ENCODE assay signal across 8 cellular contexts in genomic region chr16:50152386-50152806, GRCh38.
DNase-seq lines count a peak whose midpoint lies in the region; ATAC-seq and TF ChIP-seq lines count a peak whose summit lies in the region.

No MANE protein-coding gene starts in this region.

- peak overlapping the region; percentile 66 for H3K4me3 ChIP-seq in LNCaP clone FGC (ENCODE audit: low read depth, low read length)
- peak overlapping the region; percentile 79 to 91 for H3K4me3 ChIP-seq in duodenal mucosa (ENCODE audit: low read depth in 1 of 2, low read length in 2 of 2)
- H3K4me3 ChIP-seq in mucosa of rectum (ENCODE audit: low read length in 2 of 2): peak overlapping the region; percentile 85 to 91

- H3K27ac ChIP-seq in duodenal mucosa (ENCODE audit: low read depth, low read length): peak overlapping the region; percentile 99
- peak overlapping the region; percentile 97 for H3K27ac ChIP-seq in mucosa of rectum (ENCODE audit: low read depth in 2 of 2, low read length in 2 of 2)

- ATAC-seq in GM21825 (IDR thresholded peaks at IDR 0.05; ENCODE audit: unreplicated experiment): peak; percentile 43

- H3K27me3 ChIP-seq in duodenal mucosa (ENCODE audit: control insufficient read depth in 1 of 2, insufficient read depth in 2 of 2, low read length in 2 of 2): no peaks in the 10 kb centered on the region
- no peaks in the 10 kb centered on the region for H3K27me3 ChIP-seq in mucosa of rectum (ENCODE audit: control insufficient read depth in 2 of 2, insufficient read depth in 2 of 2, low read length in 2 of 2)

- H3K9me3 ChIP-seq in duodenal mucosa (ENCODE audit: control insufficient read depth in 1 of 2, low read length in 2 of 2) (no peaks in the 10 kb centered on the region), mucosa of rectum (ENCODE audit: control insufficient read depth in 2 of 2, low read length in 2 of 2) (no peaks in the 10 kb centered on the region)

- H3K36me3 ChIP-seq in duodenal mucosa (ENCODE audit: control insufficient read depth in 1 of 2, insufficient read depth in 2 of 2, low read length in 2 of 2) (no peaks in the 10 kb centered on the region), mucosa of rectum (ENCODE audit: control insufficient read depth in 2 of 2, insufficient read depth in 2 of 2, low read length in 2 of 2) (no peaks in the 10 kb centered on the region)

- H3K4me1 ChIP-seq in duodenal mucosa (ENCODE audit: control insufficient read depth in 1 of 2, insufficient read depth in 2 of 2, low read length in 2 of 2) (peaks cover 12 to 27% of the 10 kb centered on the region in 2 donors), mucosa of rectum (ENCODE audit: control insufficient read depth in 2 of 2, insufficient read depth in 2 of 2, low read length in 2 of 2) (peaks cover 8 to 25% of the 10 kb centered on the region in 2 donors)

- DNase-seq in GF-D8 (lab: John Stamatoyannopoulos, UW) (peak; percentile 60), LNCaP clone FGC (ENCODE audit: low read depth) (no peak), NCI-H446 treated with DMSO at 0.1 percent for 48 hours (lab: John Stamatoyannopoulos, UW) (no peak)
- peak; percentile 47 to 66 for DNase-seq in activated CD4-positive, alpha-beta T cell treated with anti-CD3 and anti-CD28 coated beads, Interleukin-2, amount 50 U/mL, for 24 hours (ENCODE audit: low read depth in 1 of 2, low spot score in 1 of 2)
- DNase-seq in stimulated activated CD8-positive, alpha-beta memory T cell treated with anti-CD3 and anti-CD28 coated beads, Interleukin-7, amount 100 ng/mL, for 4 hours (ENCODE audit: low read depth in 2 of 2): peak; percentile 30 to 55

- H3K9ac ChIP-seq in duodenal mucosa (ENCODE audit: low read depth in 1 of 2, low read length in 2 of 2) (peak overlapping the region; percentile 81 to 88), mucosa of rectum (ENCODE audit: low read depth in 1 of 2, low read length in 2 of 2) (peak overlapping the region; percentile 84 to 85)

- TF ChIP-seq CTCF in LNCaP clone FGC (IDR thresholded peaks at IDR 0.05; ENCODE audit: control insufficient read depth, extremely low read depth, insufficient read depth): no peak

Comparison
In these comparisons a context has a peak if more than half of its experiments do, and no peak if none do; other contexts are left out.
1. DNase-seq: peak in GF-D8 (single experiment), activated CD4-positive, alpha-beta T cell treated with anti-CD3 and anti-CD28 coated beads, Interleukin-2, amount 50 U/mL, for 24 hours (2 of 2) and stimulated activated CD8-positive, alpha-beta memory T cell treated with anti-CD3 and anti-CD28 coated beads, Interleukin-7, amount 100 ng/mL, for 4 hours (2 of 2); none in LNCaP clone FGC (single experiment) and NCI-H446 treated with DMSO at 0.1 percent for 48 hours (single experiment).
2. Peak in every context shown above with its lines, with median percentiles within 50 percentile points of each other: H3K4me3 ChIP-seq.